13 cellular contexts compared by ENCODE assay signal in genomic region chr17:81527591-81528383, GRCh38. TPM values are rescaled to one million over a fixed set of nuclear protein-coding genes. Genes with fewer than 3 reads are reported as not detected.
DNase-seq lines count a peak whose midpoint lies in the region; ATAC-seq, FAIRE-seq and TF ChIP-seq lines count a peak whose summit lies in the region.
"Had no signal": no experiment of that assay in that cellular context is flagged by ENCODE, and none has a peak within 500 bp of the region (broad histone marks: within the 10 kb centered on the region; RNA-seq: fewer than 3 reads in every experiment).

TSS of gene FSCN2 (plus strand) at chr17:81528377. CDS start at chr17:81528532, 155 bp downstream.

- H3K79me2 ChIP-seq in GM23248 (ENCODE audit: insufficient read depth), result no peaks in the 10 kb centered on the region

- no peak within 1 kb of the TSS for H2BK5ac ChIP-seq in mesenchymal stem cell (ENCODE audit: low read depth, low read length, poor library complexity, severe bottlenecking)

- in situ Hi-C loops in GM23248 (cut with MboI), result no loop called here

- H3K27me3 ChIP-seq in GM23248 (replicated peaks; ENCODE audit: insufficient read depth) (no peaks in the 10 kb centered on the region), mesenchymal stem cell (ENCODE audit: control insufficient read depth in 1 of 2, insufficient read depth in 1 of 2, low read length in 2 of 2) (peaks cover 0 to 48% of the 10 kb centered on the region in 2 experiments)

- no peak within 1 kb of the TSS for H3K18ac ChIP-seq in mesenchymal stem cell (ENCODE audit: low read depth in 1 of 2, low read length in 2 of 2)

- H2AFZ ChIP-seq in GM23248 (no peak within 1 kb of the TSS), mesenchymal stem cell (ENCODE audit: low read depth, low read length) (no peak within 1 kb of the TSS)

- H3K9me3 ChIP-seq in GM23248 (ENCODE audit: low read depth) (no peaks in the 10 kb centered on the region), mesenchymal stem cell (ENCODE audit: control insufficient read depth, low read length) (no peaks in the 10 kb centered on the region)

- H3K27ac ChIP-seq in GM23248 (no peak within 1 kb of the TSS), mesenchymal stem cell (ENCODE audit: low read length, poor library complexity, severe bottlenecking) (no peak within 1 kb of the TSS)
- H3K27ac ChIP-seq: skin epidermis had no signal

- no peak within 1 kb of the TSS for H2AK5ac ChIP-seq in mesenchymal stem cell (ENCODE audit: low read length, severe bottlenecking)

- H2BK12ac ChIP-seq in mesenchymal stem cell (ENCODE audit: low read length in 2 of 2), result no peak within 1 kb of the TSS

- H3K36me3 ChIP-seq in GM23248 (ENCODE audit: low read depth), result no peaks in the 10 kb centered on the region
- H3K36me3 ChIP-seq in mesenchymal stem cell (ENCODE audit: control insufficient read depth in 1 of 2, insufficient read depth in 2 of 2, low read depth in 1 of 2, low read length in 2 of 2), result peaks cover 0 to 4% of the 10 kb centered on the region in 2 experiments

- DNase-seq in AG09309 (ENCODE audit: low read depth) (no peak), GM23248 (peak; percentile 80), cardiac fibroblast (ENCODE audit: low read depth in 2 of 2) (no peak), mesenchymal stem cell (no peak), GM19239 (ENCODE audit: insufficient read length, low spot score) (no peak), GM20000 (ENCODE audit: low spot score) (no peak)
- DNase-seq: activated CD4-positive, alpha-beta T cell treated with anti-CD3 and anti-CD28 coated beads, Interleukin-2, amount 50 U/mL, for 48 hours; activated naive CD4-positive, alpha-beta T cell treated with anti-CD3 and anti-CD28 coated beads, Interleukin-2, amount 10 ng/mL, durations not matched to agents 7 days and 5 days; head of caudate nucleus had no signal

- no peak within 1 kb of the TSS for H3K4ac ChIP-seq in mesenchymal stem cell (ENCODE audit: low read depth in 1 of 2, low read length in 2 of 2)

- H2BK120ac ChIP-seq in mesenchymal stem cell (ENCODE audit: low read depth, low read length), result no peak within 1 kb of the TSS

- H3K4me1 ChIP-seq in GM23248 (ENCODE audit: insufficient read depth) (peaks cover 10% of the 10 kb centered on the region; the same call in 1 of the 2 replicates), mesenchymal stem cell (ENCODE audit: control insufficient read depth, insufficient read depth, low read depth, low read length) (peaks cover 19% of the 10 kb centered on the region)

- H3K4me3 ChIP-seq in AG09309 (ENCODE audit: control insufficient read depth, low read depth, low read length) (no peak within 1 kb of the TSS), GM23248 (0 out of 2 replicates have a peak within 1 kb of the TSS, but pooled peaks have one; percentile 34), cardiac fibroblast (replicated peaks in 1 of 2; ENCODE audit: low read depth in 2 of 2, low read length in 2 of 2) (no peak within 1 kb of the TSS), mesenchymal stem cell (ENCODE audit: insufficient read depth in 1 of 2, low read depth in 1 of 2, low read length in 2 of 2) (no peak within 1 kb of the TSS)
- H3K4me3 ChIP-seq: skin epidermis had no signal

- no peak within 1 kb of the TSS for H4K8ac ChIP-seq in mesenchymal stem cell (ENCODE audit: low read length)

- H3K4me2 ChIP-seq in GM23248 (ENCODE audit: unreplicated experiment) (no peak within 1 kb of the TSS), mesenchymal stem cell (ENCODE audit: low read length, poor library complexity, severe bottlenecking) (no peak within 1 kb of the TSS)

- H3K14ac ChIP-seq in mesenchymal stem cell (ENCODE audit: low read length in 2 of 2), result no peak within 1 kb of the TSS

- no peaks in the 10 kb centered on the region for H3F3A ChIP-seq in GM23248 (ENCODE audit: insufficient read depth)

- TF ChIP-seq CTCF in AG09309 (IDR thresholded peaks at IDR 0.05; ENCODE audit: control insufficient read depth, insufficient read depth, low read depth, low read length, missing control alignments) (peak; percentile 35), cardiac fibroblast (IDR thresholded peaks at IDR 0.05; ENCODE audit: low read depth, low read length) (peak; percentile 33), GM20000 (IDR thresholded peaks at IDR 0.05; ENCODE audit: extremely low read depth, missing control alignments) (no peak)

- H3K79me1 ChIP-seq in mesenchymal stem cell (replicated peaks; ENCODE audit: low read length, poor library complexity, severe bottlenecking), result no peaks in the 10 kb centered on the region

- no peaks in the 10 kb centered on the region for H4K20me1 ChIP-seq in GM23248 (ENCODE audit: insufficient read depth)

- no peaks in the 10 kb centered on the region for H3K9me2 ChIP-seq in GM23248 (ENCODE audit: insufficient read depth)

- no peak within 1 kb of the TSS for H3K9ac ChIP-seq in GM23248
- peak within 1 kb of the TSS; percentile 18 for H3K9ac ChIP-seq in mesenchymal stem cell (ENCODE audit: low read length)

- ATAC-seq in GM18520 (IDR thresholded peaks at IDR 0.05; ENCODE audit: unreplicated experiment) (no peak), HG02759 (IDR thresholded peaks at IDR 0.05; ENCODE audit: unreplicated experiment) (no peak)

- no peak within 1 kb of the TSS for H3K23ac ChIP-seq in mesenchymal stem cell (ENCODE audit: low read length in 2 of 2)

- no peak within 1 kb of the TSS for H2BK15ac ChIP-seq in mesenchymal stem cell (ENCODE audit: low read depth, poor library complexity, severe bottlenecking)

- H4K91ac ChIP-seq in mesenchymal stem cell (ENCODE audit: low read length), result no peak within 1 kb of the TSS

- no peak for FAIRE-seq in GM19239 (lab: Jason Lieb, UNC)
- FAIRE-seq: GM12891 had no signal

- whole genome bisulfite sequencing in GM23248 (ENCODE audit: low coverage in 1 of 2, low lambda C conversion rate in 2 of 2, missing lambda C conversion rate in 2 of 2), 2 experiments, result 21 to 33% methylated on average over 25 to 42 of the region's 42 CpGs
- WGBS in mesenchymal stem cell, result 78% methylated on average over 42 of the region's 42 CpGs

RNA-seq across cellular contexts. Expression of gene FSCN2, which starts in this region (rescaled TPM):
- total RNA-seq in GM23248 (2014; rRNA removed; shearing (Covaris generic)), result 2.3 and 3.2 TPM in 2 replicates
- polyA plus RNA-seq in GM23248 (2016; fragmentation: Nextera tagmentation; extraction: Ambion mirVana), result 0.23 and 0.48 TPM in 2 replicates
- 0.23 TPM for polyA plus RNA-seq in mesenchymal stem cell (2013, experiment 1 of 2)
- 0.15 TPM for polyA plus RNA-seq in mesenchymal stem cell (2013, experiment 2 of 2)
